In genomic region chrX:94329182-94329581, GRCh38 we compare ENCODE assay signal across 34 cellular contexts.
"Had no signal": no experiment of that assay in that cellular context is flagged by ENCODE, and none has a peak within 500 bp of the region (broad histone marks: within the 10 kb centered on the region; RNA-seq: fewer than 3 reads in every experiment).

No MANE protein-coding gene starts in this region.

- H3K9me3 ChIP-seq: SJCRH30 had no signal

- H2AFZ ChIP-seq: PC-9 had no signal

- H3K36me3 ChIP-seq: SJCRH30 had no signal

- H3K4me3 ChIP-seq: PC-9, SJCRH30, SK-N-MC had no signal

- H3K27ac ChIP-seq: PC-9, RWPE1, SJCRH30, SK-N-MC had no signal

- H3K4me1 ChIP-seq: SJCRH30 had no signal

- DNase-seq: Karpas-422, MM.1S, MV-4-11, NCI-H1048, NCI-H1092 treated with DMSO at 0.1 percent for 48 hours, NCI-H1105 treated with DMSO at 0.1 percent for 48 hours, NCI-H1417, NCI-H1436, NCI-H146, NCI-H1694, NCI-H187, NCI-H1930, NCI-H2029 treated with DMSO at 0.1 percent for 48 hours, NCI-H2081 treated with DMSO at 0.1 percent for 48 hours, NCI-H2107, NCI-H2171, NCI-H226, NCI-H446 treated with DMSO at 0.1 percent for 48 hours, NCI-H510A, NCI-H524, NCI-H526, NCI-H69, NCI-H748 treated with DMSO at 0.1 percent for 48 hours, NCI-H82, SHP77, SIG-M5, SJCRH30, T-cell had no signal

- ATAC-seq: Panc1, Right ventricle myocardium inferior, SK-N-SH treated with all-trans-retinoic acid at 6 μM for 48 hours, T-cell had no signal

- H3K27me3 ChIP-seq: SJCRH30 had no signal

- H3K4me2 ChIP-seq: PC-9 had no signal
